In genomic region chr9:106697799-106698591, GRCh38 we compare ENCODE assay signal across 9 cellular contexts.
A peak's percentile ranks its signal among the peaks of the same experiment; 100 is the strongest.
DNase-seq lines count a peak whose midpoint lies in the region; ATAC-seq and TF ChIP-seq lines count a peak whose summit lies in the region.
"Had no signal": no experiment of that assay in that cellular context is flagged by ENCODE, and none has a peak within 500 bp of the region (broad histone marks: within the 10 kb centered on the region; RNA-seq: fewer than 3 reads in every experiment).

No MANE protein-coding gene starts in this region.

- H3K9me3 ChIP-seq in cardiac muscle cell (ENCODE audit: low read depth) (no peaks in the 10 kb centered on the region), gastrocnemius medialis (no peaks in the 10 kb centered on the region), Caco-2 (no peaks in the 10 kb centered on the region)
- H3K9me3 ChIP-seq: A549 had no signal

- H3K4me1 Mint-ChIP-seq in Caco-2 (ENCODE audit: low read depth, unreplicated experiment), result peaks cover 15% of the 10 kb centered on the region

- H3K27ac Mint-ChIP-seq in Caco-2 (ENCODE audit: unreplicated experiment), result no peak overlapping the region

- no TSS peak for BruUV-seq in Caco-2 (replicated peaks; lab: Mats Ljungman, UMichigan)

- peaks cover 19% of the 10 kb centered on the region for H3K9me3 Mint-ChIP-seq in Caco-2 (ENCODE audit: unreplicated experiment)

- POLR2A ChIA-PET in Caco-2 (lab: Charles Lee), result no interaction called here

- H3K36me3 Mint-ChIP-seq in Caco-2 (ENCODE audit: insufficient read depth, unreplicated experiment), result peaks cover 6% of the 10 kb centered on the region

- H3K4me1 ChIP-seq in cardiac muscle cell (ENCODE audit: low read depth), result no peaks in the 10 kb centered on the region
- H3K4me1 ChIP-seq in gastrocnemius medialis, result peaks cover 17 to 18% of the 10 kb centered on the region in 2 donors
- H3K4me1 ChIP-seq in Caco-2, result peaks cover 13% of the 10 kb centered on the region
- H3K4me1 ChIP-seq: A549 had no signal

- H3K4me3 ChIP-seq in WI38 (ENCODE audit: low read depth, low read length), result peak overlapping the region; percentile 47
- no peak overlapping the region for H3K4me3 ChIP-seq in cardiac muscle cell
- peak overlapping the region; percentile 43 to 64 (median 47) for H3K4me3 ChIP-seq in gastrocnemius medialis
- H3K4me3 ChIP-seq in Caco-2 (ENCODE audit: low read depth, low read length), result no peak overlapping the region
- H3K4me3 ChIP-seq: A549 had no signal

- H3K27me3 ChIP-seq in cardiac muscle cell (no peaks in the 10 kb centered on the region), gastrocnemius medialis (no peaks in the 10 kb centered on the region), Caco-2 (replicated peaks; ENCODE audit: control insufficient read depth, insufficient read depth, low read length) (no peaks in the 10 kb centered on the region)

- in situ Hi-C loops in gastrocnemius medialis (cut with MboI; ENCODE audit: low sequenced_read_pairs in 4 of 4), result no loop called here

- peak; percentile 85 to 88 for ATAC-seq in gastrocnemius medialis
- ATAC-seq in GM19455 (IDR thresholded peaks at IDR 0.05; ENCODE audit: unreplicated experiment), result no peak
- ATAC-seq in HG02870 (IDR thresholded peaks at IDR 0.05; ENCODE audit: unreplicated experiment), result no peak

- no peak for TF ChIP-seq POLR2A in gastrocnemius medialis (IDR thresholded peaks at IDR 0.05)

- H3K36me3 ChIP-seq in cardiac muscle cell (no peaks in the 10 kb centered on the region), gastrocnemius medialis (no peaks in the 10 kb centered on the region), Caco-2 (ENCODE audit: control insufficient read depth, insufficient read depth, low read length) (no peaks in the 10 kb centered on the region)

- H3K27ac ChIP-seq in cardiac muscle cell (no peak overlapping the region), gastrocnemius medialis (peak overlapping the region; percentile 56 to 69 (median 62))
- H3K27ac ChIP-seq: A549 had no signal

- no peak overlapping the region for H3K4me3 Mint-ChIP-seq in Caco-2 (ENCODE audit: unreplicated experiment)

- CTCF ChIA-PET in Caco-2 (lab: Charles Lee), result interaction anchor here (0.6 kb wide), 1 partner anchor 392 kb away, joined by 3 read pairs; no protein-coding TSS in a partner anchor

- H3K27me3 Mint-ChIP-seq in Caco-2 (ENCODE audit: insufficient read depth, unreplicated experiment), result no peaks in the 10 kb centered on the region

- intact Hi-C loops in gastrocnemius medialis (cut with DNase I; ENCODE audit: low total_unique reads) (no loop called here), Caco-2 (cut with micrococcal nuclease; ENCODE audit: unreplicated experiment) (no loop called here)

- DNase-seq in NCI-H2196 (lab: John Stamatoyannopoulos, UW; ENCODE audit: unreplicated experiment) (peak; percentile 3), NCI-H2196 treated with DMSO at 0.1 percent for 48 hours (lab: John Stamatoyannopoulos, UW; ENCODE audit: unreplicated experiment) (no peak), cardiac muscle cell (ENCODE audit: low read depth in 1 of 2, low spot score in 1 of 2) (peak; percentile 36 to 91), gastrocnemius medialis (peak; percentile 41 to 75), Caco-2 (no peak)

- no peak for TF ChIP-seq CTCF in WI38 (IDR thresholded peaks at IDR 0.05; ENCODE audit: low read depth, low read length)
- no peak for TF ChIP-seq CTCF in cardiac muscle cell (IDR thresholded peaks at IDR 0.05; ENCODE audit: low read depth, low read length)
- no peak for TF ChIP-seq CTCF in gastrocnemius medialis (IDR thresholded peaks at IDR 0.05 in 4 of 5, conservative IDR thresholded peaks at IDR 0.05 in 1 of 5)
- TF ChIP-seq CTCF in Caco-2 (IDR thresholded peaks at IDR 0.05; ENCODE audit: insufficient read depth in 1 of 2, low read depth in 1 of 2, low read length in 1 of 2, severe bottlenecking in 1 of 2, unreplicated experiment in 1 of 2), result no peak

Comparison
In these comparisons a context has a peak if more than half of its experiments do, and no peak if none do; other contexts are left out.
1. DNase-seq: peak in NCI-H2196 (single experiment), cardiac muscle cell (2 of 2) and gastrocnemius medialis (2 of 2); none in NCI-H2196 treated with DMSO at 0.1 percent for 48 hours (single experiment) and Caco-2 (0 of 2).
2. H3K4me3 ChIP-seq: peak in WI38 (single experiment) and gastrocnemius medialis (4 of 4); none in cardiac muscle cell (single experiment) and Caco-2 (single experiment).
3. ATAC-seq: peak in gastrocnemius medialis (2 of 2); none in GM19455 (single experiment) and HG02870 (single experiment).